8 cellular contexts compared by ENCODE assay signal in the genomic region with DNA sequence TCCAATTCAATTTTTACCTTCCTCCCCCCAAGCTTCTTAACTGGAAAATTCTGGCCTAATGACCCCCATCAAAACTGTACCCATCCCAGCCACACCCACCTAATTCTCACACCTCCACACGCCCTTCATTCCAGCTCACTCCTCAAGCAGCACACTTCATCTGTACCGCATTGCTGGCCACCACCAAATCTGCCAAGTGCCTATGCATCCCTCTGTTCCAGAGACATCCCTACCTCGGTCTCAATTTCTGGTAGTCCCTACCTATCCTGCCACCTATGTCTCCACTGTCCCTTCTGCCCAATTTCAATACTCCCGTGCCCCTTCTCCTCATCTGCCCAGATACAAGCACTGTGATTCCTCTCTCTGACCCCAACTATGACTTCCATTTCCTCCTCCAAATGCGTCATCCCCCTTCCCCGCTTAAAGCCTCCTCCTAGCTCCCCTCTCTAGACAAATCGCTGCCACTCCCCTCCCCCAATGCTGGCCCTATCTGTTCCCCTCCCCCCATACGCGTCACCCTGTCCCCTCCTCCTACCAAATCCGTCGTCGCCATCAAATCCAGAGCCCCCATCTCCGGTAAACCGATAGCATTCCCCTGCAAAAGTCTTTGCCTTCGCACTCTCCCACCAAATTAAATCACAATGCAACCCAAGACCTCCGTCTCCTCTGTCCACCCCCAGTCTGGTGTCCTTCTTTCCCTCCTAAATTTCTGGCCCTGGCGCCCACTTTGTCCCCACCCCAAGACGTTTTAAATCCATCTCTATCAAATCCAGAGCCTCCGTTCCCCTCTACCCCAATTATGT. TPM values are rescaled to one million over a fixed set of nuclear protein-coding genes. Genes with fewer than 3 reads are reported as not detected.
A peak's percentile ranks its signal among the peaks of the same experiment; 100 is the strongest.
DNase-seq lines count a peak whose midpoint lies in the region; ATAC-seq and TF ChIP-seq lines count a peak whose summit lies in the region.

No MANE protein-coding gene starts in this region.

- H3K9me3 ChIP-seq in NT2/D1 (ENCODE audit: insufficient read depth, low read length) (no peaks in the 10 kb centered on the region), heart right ventricle (no peaks in the 10 kb centered on the region)

- peak overlapping the region; percentile 24 to 100 (median 98) for H3K27ac ChIP-seq in heart right ventricle

- peak in 6 of 8 donors; percentile 13 to 53 (median 26) for ATAC-seq in heart right ventricle
- ATAC-seq in sciatic nerve: peak; percentile 45
- ATAC-seq in GM21717 (IDR thresholded peaks at IDR 0.05; ENCODE audit: unreplicated experiment): no peak

- intact Hi-C loops in heart right ventricle (cut with DNase I) (loop anchor here in 6 of 10 donors (5.0 to 10.0 kb wide), 6 partner anchors 33 to 440 kb away; partner anchors contain the start of genes C6orf89 (in 3 of the 6) and STK38 (in 1 of the 6)), sciatic nerve (cut with DNase I) (no loop called here)

- H3K36me3 ChIP-seq in NT2/D1 (ENCODE audit: insufficient read depth, insufficient read length, low read length): peaks cover 42% of the 10 kb centered on the region
- H3K36me3 ChIP-seq in heart right ventricle: peaks cover 0 to 29% (median 0%) of the 10 kb centered on the region in 9 donors

- 5 to 6% methylated on average over 19 of the region's 19 CpGs for WGBS in heart right ventricle, 2 donors

- in situ Hi-C loops in GM13977 (cut with MboI; ENCODE audit: low pct_unique_long_range_greater_than_20kb, low sequenced_read_pairs, unreplicated experiment): no loop called here

- H3K27me3 ChIP-seq in NT2/D1 (ENCODE audit: insufficient read depth, insufficient read length) (no peaks in the 10 kb centered on the region), heart right ventricle (no peaks in the 10 kb centered on the region)

- DNase-seq in GM13977 (ENCODE audit: low spot score) (peak; percentile 51), NT2/D1 (ENCODE audit: low read depth, low spot score) (peak; percentile 54), heart right ventricle (peak in 1 of 2 donors; percentile 77), sciatic nerve (ENCODE audit: low spot score) (peak; percentile 77), NOMO-1 treated with dmso at 0.1 percent for 144 hours (lab: John Stamatoyannopoulos, UW; ENCODE audit: unreplicated experiment) (no peak), GOT3 (lab: John Stamatoyannopoulos, UW) (no peak)
- peak; percentile 28 for DNase-seq in activated gamma-delta T cell treated with anti-CD3 and anti-CD28 coated beads, Interleukin-2, amount 50 U/mL, for 16 hours (ENCODE audit: low read depth)

- H3K4me1 ChIP-seq in NT2/D1 (ENCODE audit: insufficient read depth, insufficient read length): peaks cover 15% of the 10 kb centered on the region
- peaks cover 20 to 63% (median 58%) of the 10 kb centered on the region in 9 donors for H3K4me1 ChIP-seq in heart right ventricle

- H3K9ac ChIP-seq in NT2/D1 (ENCODE audit: insufficient read length, low read depth): peak overlapping the region; percentile 97

- peak overlapping the region; percentile 85 for H3K4me3 ChIP-seq in NT2/D1 (ENCODE audit: insufficient read length, low read depth)
- peak overlapping the region; percentile 84 to 100 (median 99) for H3K4me3 ChIP-seq in heart right ventricle

- TF ChIP-seq CTCF in GM13977 (IDR thresholded peaks at IDR 0.05; ENCODE audit: extremely low read depth, insufficient read depth, missing control alignments) (no peak), heart right ventricle (IDR thresholded peaks at IDR 0.05) (no peak)

RNA-seq across cellular contexts. Expression of gene MTCH1, which starts 1.2 kb away (rescaled TPM):
- 100 to 1,000 TPM; 127 to 296 (median 156) TPM for total RNA-seq in heart right ventricle
- polyA plus RNA-seq in heart right ventricle: 100 to 1,000 TPM in 1 of 2 donors, 10 to 100 TPM in 1; 82.6 to 341 TPM
- total RNA-seq in sciatic nerve: 154 TPM

RNA-seq across cellular contexts. Expression of gene FGD2, which starts 20.7 kb away (rescaled TPM):
- total RNA-seq in heart right ventricle (10 to 100 TPM in 1 of 10 donors, 1 to 10 TPM in 9; 1.0 to 22.1 (median 2.0) TPM), sciatic nerve (19.7 TPM)
- polyA plus RNA-seq in heart right ventricle: 1 to 10 TPM; 2.8 to 6.7 TPM

RNA-seq across cellular contexts. Expression of gene PI16, which starts 30.2 kb away (rescaled TPM):
- total RNA-seq in heart right ventricle: 10 to 100 TPM in 9 of 10 donors, 1 to 10 TPM in 1; 4.4 to 38.9 (median 18.7) TPM
- polyA plus RNA-seq in heart right ventricle: 10 to 100 TPM in 1 of 2 donors, 1 to 10 TPM in 1; 6.3 to 38.6 TPM
- total RNA-seq in sciatic nerve: 91.7 TPM

Comparison
In these comparisons a context has a peak if more than half of its experiments do, and no peak if none do; other contexts are left out.
1. DNase-seq: peak in GM13977 (single experiment), NT2/D1 (single experiment), activated gamma-delta T cell treated with anti-CD3 and anti-CD28 coated beads, Interleukin-2, amount 50 U/mL, for 16 hours (single experiment) and sciatic nerve (single experiment); none in NOMO-1 treated with dmso at 0.1 percent for 144 hours (single experiment) and GOT3 (single experiment).